In the genomic region with DNA sequence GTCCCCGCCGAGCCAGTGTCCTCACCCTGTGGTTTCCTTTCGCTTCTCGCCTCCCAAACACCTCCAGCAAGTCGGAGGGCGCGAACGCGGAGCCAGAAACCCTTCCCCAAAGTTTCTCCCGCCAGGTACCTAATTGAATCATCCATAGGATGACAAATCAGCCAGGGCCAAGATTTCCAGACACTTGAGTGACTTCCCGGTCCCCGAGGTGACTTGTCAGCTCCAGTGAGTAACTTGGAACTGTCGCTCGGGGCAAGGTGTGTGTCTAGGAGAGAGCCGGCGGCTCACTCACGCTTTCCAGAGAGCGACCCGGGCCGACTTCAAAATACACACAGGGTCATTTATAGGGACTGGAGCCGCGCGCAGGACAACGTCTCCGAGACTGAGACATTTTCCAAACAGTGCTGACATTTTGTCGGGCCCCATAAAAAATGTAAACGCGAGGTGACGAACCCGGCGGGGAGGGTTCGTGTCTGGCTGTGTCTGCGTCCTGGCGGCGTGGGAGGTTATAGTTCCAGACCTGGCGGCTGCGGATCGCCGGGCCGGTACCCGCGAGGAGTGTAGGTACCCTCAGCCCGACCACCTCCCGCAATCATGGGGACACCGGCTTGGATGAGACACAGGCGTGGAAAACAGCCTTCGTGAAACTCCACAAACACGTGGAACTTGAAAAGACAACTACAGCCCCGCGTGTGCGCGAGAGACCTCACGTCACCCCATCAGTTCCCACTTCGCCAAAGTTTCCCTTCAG, we compare ENCODE assay signal across 8 cellular contexts. TPM values are rescaled to one million over a fixed set of nuclear protein-coding genes. Genes with fewer than 3 reads are reported as not detected.
DNase-seq lines count a peak whose midpoint lies in the region; ATAC-seq and TF ChIP-seq lines count a peak whose summit lies in the region.

No MANE protein-coding gene starts in this region.

- no peak for TF ChIP-seq RAD21 in HCT116 (IDR thresholded peaks at IDR 0.05; ENCODE audit: low read depth)

- H3K27me3 ChIP-seq in HCT116 (ENCODE audit: insufficient read depth, low read length), result no peaks in the 10 kb centered on the region
- H3K27me3 ChIP-seq in iPS-18a (ENCODE audit: control insufficient read depth, insufficient read depth, low read length), result peaks cover 61% of the 10 kb centered on the region

- RAD21 ChIA-PET in HCT116 (lab: Charles Lee; ENCODE audit: low non-redundant PET in 1 of 2, low total read pairs in 2 of 2, uncharacterized antibody in 2 of 2, unreplicated experiment in 2 of 2), result no interaction called here

- CTCF ChIA-PET in HCT116 (lab: Charles Lee), result interaction anchor here (2.6 to 3.2 kb wide), 3 partner anchors 18 to 565 kb away, joined by 8 to 18 read pairs (median 10); no protein-coding TSS in a partner anchor

- intact Hi-C loops in HCT116 (cut with micrococcal nuclease), result loop anchor here (5.0 kb wide), 1 partner anchor 161 kb away; no protein-coding TSS in a partner anchor

- peak overlapping the region; percentile 71 to 73 for H3K4me3 ChIP-seq in HCT116 (replicated peaks in 1 of 2; ENCODE audit: low read depth in 1 of 2, low read length in 2 of 2)
- peak overlapping the region; percentile 80 for H3K4me3 ChIP-seq in iPS-18a (ENCODE audit: low read length)
- peak overlapping the region; percentile 51 to 73 (median 66) for H3K4me3 ChIP-seq in skin epidermis

- peak; percentile 16 for ATAC-seq in HCT116

- H3K36me3 ChIP-seq in HCT116 (ENCODE audit: control insufficient read depth in 1 of 2, insufficient read depth in 2 of 2, low read length in 2 of 2) (no peaks in the 10 kb centered on the region), iPS-18a (ENCODE audit: control insufficient read depth, low read depth, low read length) (no peaks in the 10 kb centered on the region)

- H2AFZ ChIP-seq in HCT116 (ENCODE audit: low read depth, low read length, poor library complexity, severe bottlenecking), result peak overlapping the region; percentile 86

- peaks cover 11% of the 10 kb centered on the region; the same call in 1 of the 2 replicates for H3K79me2 ChIP-seq in HCT116 (ENCODE audit: insufficient read depth, low read length)

- 0 out of 6 replicates have a peak, but pooled peaks of 1 of the 3 experiments have one; percentile 4 for TF ChIP-seq CTCF in HCT116 (IDR thresholded peaks at IDR 0.05 in 2 of 3, conservative IDR thresholded peaks at IDR 0.05 in 1 of 3; ENCODE audit: borderline replicate concordance in 1 of 3, insufficient read depth in 1 of 3, low read depth in 2 of 3, low read length in 2 of 3)

- peak; percentile 51 for DNase-seq in EH (ENCODE audit: low read depth)
- no peak for DNase-seq in HCT116 (ENCODE audit: low read depth, low spot score)
- peak; percentile 13 for DNase-seq in RPMI8226
- DNase-seq in astrocyte of the hippocampus (ENCODE audit: low read depth, low spot score), result peak; percentile 67
- DNase-seq in iPS-NIHi11 (ENCODE audit: low spot score), result no peak
- DNase-seq in NCI-H1930 (lab: John Stamatoyannopoulos, UW), result no peak

- H3K4me1 ChIP-seq in HCT116 (ENCODE audit: control insufficient read depth in 1 of 2, insufficient read depth in 2 of 2, low read length in 2 of 2) (peaks cover 18 to 75% of the 10 kb centered on the region in 2 experiments), iPS-18a (ENCODE audit: control insufficient read depth, low read depth, low read length) (peaks cover 6% of the 10 kb centered on the region)

- POLR2A ChIA-PET in HCT116 (lab: Charles Lee), result no interaction called here

- no peaks in the 10 kb centered on the region for H4K20me1 ChIP-seq in HCT116 (ENCODE audit: insufficient read depth)

- peak overlapping the region; percentile 91 for H3K4me2 ChIP-seq in HCT116 (ENCODE audit: low read length)

- no peak for TF ChIP-seq POLR2A in HCT116 (IDR thresholded peaks at IDR 0.05; ENCODE audit: borderline replicate concordance, extremely low read depth, insufficient read depth, insufficient read length)

- no TSS peak for BruUV-seq in HCT116 (replicated peaks; lab: Mats Ljungman, UMichigan)

- H3K9ac ChIP-seq in HCT116 (ENCODE audit: low read length), result peak overlapping the region; percentile 70
- peak overlapping the region; percentile 16 for H3K9ac ChIP-seq in iPS-18a (ENCODE audit: low read length)

- H3K27ac ChIP-seq in HCT116 (ENCODE audit: low read depth, low read length) (peak overlapping the region; percentile 75), iPS-18a (ENCODE audit: low read length) (no peak overlapping the region), skin epidermis (peak overlapping the region in 20 of 21 experiments; percentile 42 to 91 (median 78))

- no peaks in the 10 kb centered on the region for H3K9me2 ChIP-seq in HCT116 (ENCODE audit: insufficient read depth)

- H3K9me3 ChIP-seq in HCT116 (ENCODE audit: control insufficient read depth in 1 of 2, insufficient read depth in 1 of 2, low read depth in 1 of 2, low read length in 2 of 2) (no peaks in the 10 kb centered on the region), iPS-18a (ENCODE audit: control insufficient read depth, low read depth, low read length) (no peaks in the 10 kb centered on the region)

TF ChIP-seq in HCT116, 20 proteins besides CTCF, POLR2A, EP300 and RAD21:
- TF ChIP-seq SP1 (IDR thresholded peaks at IDR 0.05; ENCODE audit: low read depth) (no peak), POLR2AphosphoS5 (IDR thresholded peaks at IDR 0.05; ENCODE audit: low read depth, low read length) (0 out of 2 replicates have a peak, but pooled peaks have one; percentile 17), SIN3A (IDR thresholded peaks at IDR 0.05; ENCODE audit: low read depth) (0 out of 2 replicates have a peak, but pooled peaks have one; percentile 16)
- TF ChIP-seq, protein P1, sequence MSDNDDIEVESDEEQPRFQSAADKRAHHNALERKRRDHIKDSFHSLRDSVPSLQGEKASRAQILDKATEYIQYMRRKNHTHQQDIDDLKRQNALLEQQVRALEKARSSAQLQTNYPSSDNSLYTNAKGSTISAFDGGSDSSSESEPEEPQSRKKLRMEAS (IDR thresholded peaks at IDR 0.05), result peak; percentile 27; the same call in 1 of the 2 replicates

RNA-seq across cellular contexts. Expression of a gene that starts 1.4 kb away (rescaled TPM):
- 3.7 TPM for total RNA-seq in HCT116 (2021; ENCODE audit: unreplicated experiment)
- 0.74 and 1.7 TPM in 2 replicates for polyA plus RNA-seq in HCT116 (2012)

Comparison
In these comparisons a context has a peak if more than half of its experiments do, and no peak if none do; other contexts are left out.
1. DNase-seq: peak in EH (single experiment), RPMI8226 (single experiment) and astrocyte of the hippocampus (single experiment); none in HCT116 (single experiment), iPS-NIHi11 (single experiment) and NCI-H1930 (0 of 2).
2. Peak in every context shown above with its lines, with median percentiles within 50 percentile points of each other: H3K4me3 ChIP-seq.